8 cellular contexts compared by ENCODE assay signal in genomic region chr2:69581774-69582581, GRCh38.
DNase-seq lines count a peak whose midpoint lies in the region; ATAC-seq and TF ChIP-seq lines count a peak whose summit lies in the region.

No MANE protein-coding gene starts in this region.

- ATAC-seq in CD8-positive, alpha-beta T cell, result no peak
- ATAC-seq in right lobe of liver, result peak; percentile 30 to 60 (median 44)
- ATAC-seq in GM21825 (IDR thresholded peaks at IDR 0.05; ENCODE audit: unreplicated experiment), result no peak
- ATAC-seq in HG02840 (IDR thresholded peaks at IDR 0.05; ENCODE audit: low FRiP score, unreplicated experiment), result no peak

- peaks cover 95% of the 10 kb centered on the region for H3K4me1 ChIP-seq in CD8-positive, alpha-beta T cell (ENCODE audit: insufficient read depth, low read length)
- peaks cover 0 to 19% (median 4%) of the 10 kb centered on the region in 4 donors for H3K4me1 ChIP-seq in right lobe of liver

- WGBS in right lobe of liver (ENCODE audit: insufficient coverage, low coverage, low lambda C conversion rate, missing lambda C conversion rate), result 46% methylated on average over 12 of the region's 14 CpGs

- peak overlapping the region; percentile 82 for H3K27ac Mint-ChIP-seq in CD8-positive, alpha-beta T cell
- peak overlapping the region; percentile 81 for H3K27ac Mint-ChIP-seq in activated naive CD8-positive, alpha-beta T cell

- CTCF ChIA-PET in CD8-positive, alpha-beta T cell (lab: Charles Lee), result interaction anchor here (0.7 to 6.5 kb wide), 8 partner anchors 9 to 144 kb away, joined by 3 to 45 read pairs (median 4); no protein-coding TSS in a partner anchor

- peak in 1 of 7 experiments; percentile 49 for DNase-seq in CD8-positive, alpha-beta T cell
- DNase-seq in right lobe of liver, result peak in 2 of 3 donors; percentile 45 to 54
- no peak for DNase-seq in AG08395 (ENCODE audit: low spot score)
- DNase-seq in effector CD8-positive, alpha-beta T cell (lab: John Stamatoyannopoulos, UW), result no peak

- H3K36me3 ChIP-seq in CD8-positive, alpha-beta T cell (ENCODE audit: insufficient read depth, low read length), result no peaks in the 10 kb centered on the region
- H3K36me3 ChIP-seq in right lobe of liver, result no peaks in the 10 kb centered on the region

- no peak for TF ChIP-seq POLR2A in right lobe of liver (IDR thresholded peaks at IDR 0.05)

- H3K27ac ChIP-seq in CD8-positive, alpha-beta T cell (ENCODE audit: low read depth, low read length), result no peak overlapping the region
- peak overlapping the region in 1 of 3 donors; percentile 16 for H3K27ac ChIP-seq in right lobe of liver

- no peaks in the 10 kb centered on the region for H3K27me3 Mint-ChIP-seq in CD8-positive, alpha-beta T cell (ENCODE audit: low read depth)
- no peaks in the 10 kb centered on the region for H3K27me3 Mint-ChIP-seq in activated naive CD8-positive, alpha-beta T cell

- H3K4me3 ChIP-seq in CD8-positive, alpha-beta T cell (ENCODE audit: low read depth, low read length), result no peak overlapping the region
- no peak overlapping the region for H3K4me3 ChIP-seq in right lobe of liver

- H3K9me3 ChIP-seq in CD8-positive, alpha-beta T cell (ENCODE audit: low read length), result no peaks in the 10 kb centered on the region
- H3K9me3 ChIP-seq in right lobe of liver, result no peaks in the 10 kb centered on the region

- POLR2A ChIA-PET in CD8-positive, alpha-beta T cell (lab: Charles Lee), result interaction anchor here (1.1 to 3.0 kb wide), 4 partner anchors 11 to 63 kb away, joined by 3 to 9 read pairs (median 5); partner anchors contain the start of gene AAK1

- TF ChIP-seq EP300 in Ishikawa (IDR thresholded peaks at IDR 0.05; ENCODE audit: borderline replicate concordance), result no peak

- no peaks in the 10 kb centered on the region for H3K9me3 Mint-ChIP-seq in CD8-positive, alpha-beta T cell
- no peaks in the 10 kb centered on the region for H3K9me3 Mint-ChIP-seq in activated naive CD8-positive, alpha-beta T cell (ENCODE audit: low read depth)

- H3K36me3 Mint-ChIP-seq in CD8-positive, alpha-beta T cell, result peaks cover 32% of the 10 kb centered on the region
- peaks cover 5% of the 10 kb centered on the region for H3K36me3 Mint-ChIP-seq in activated naive CD8-positive, alpha-beta T cell

- TF ChIP-seq CTCF in CD8-positive, alpha-beta T cell (IDR thresholded peaks at IDR 0.05), result no peak
- TF ChIP-seq CTCF in right lobe of liver (IDR thresholded peaks at IDR 0.05), result no peak

- peak overlapping the region; percentile 44 for H3K4me3 Mint-ChIP-seq in CD8-positive, alpha-beta T cell
- peak overlapping the region; percentile 64 for H3K4me3 Mint-ChIP-seq in activated naive CD8-positive, alpha-beta T cell

- no peaks in the 10 kb centered on the region for H3K27me3 ChIP-seq in CD8-positive, alpha-beta T cell (ENCODE audit: insufficient read depth, low read length)
- H3K27me3 ChIP-seq in right lobe of liver, result no peaks in the 10 kb centered on the region

- H3K4me1 Mint-ChIP-seq in CD8-positive, alpha-beta T cell (ENCODE audit: low read depth), result peaks cover 89% of the 10 kb centered on the region
- H3K4me1 Mint-ChIP-seq in activated naive CD8-positive, alpha-beta T cell (ENCODE audit: low read depth), result peaks cover 91% of the 10 kb centered on the region

- TF ChIP-seq RAD21 in Ishikawa (IDR thresholded peaks at IDR 0.05; ENCODE audit: low read depth), result no peak

- intact Hi-C loops in CD8-positive, alpha-beta T cell (cut with DNase I, micrococcal nuclease), result loop anchor here in 1 of 2 experiments (2.0 to 5.0 kb wide), 2 partner anchors 17 to 35 kb away; no protein-coding TSS in a partner anchor
- intact Hi-C loops in right lobe of liver (cut with DNase I), result no loop called here

TF ChIP-seq in Ishikawa, 13 proteins besides CTCF, POLR2A, EP300 and RAD21:
- TF ChIP-seq USF1 (IDR thresholded peaks at IDR 0.05) (no peak), CEBPB (IDR thresholded peaks at IDR 0.05) (peak; percentile 96), TEAD4 (IDR thresholded peaks at IDR 0.05) (peak; percentile 82)

Comparison
In these comparisons a context has a peak if more than half of its experiments do, and no peak if none do; other contexts are left out.
1. ATAC-seq: peak in right lobe of liver (4 of 4); none in CD8-positive, alpha-beta T cell (single experiment), GM21825 (single experiment) and HG02840 (single experiment).
2. DNase-seq: peak in right lobe of liver (2 of 3); none in AG08395 (single experiment) and effector CD8-positive, alpha-beta T cell (single experiment).